Comparison of ENCODE assay signal across 22 cellular contexts in the genomic region with DNA sequence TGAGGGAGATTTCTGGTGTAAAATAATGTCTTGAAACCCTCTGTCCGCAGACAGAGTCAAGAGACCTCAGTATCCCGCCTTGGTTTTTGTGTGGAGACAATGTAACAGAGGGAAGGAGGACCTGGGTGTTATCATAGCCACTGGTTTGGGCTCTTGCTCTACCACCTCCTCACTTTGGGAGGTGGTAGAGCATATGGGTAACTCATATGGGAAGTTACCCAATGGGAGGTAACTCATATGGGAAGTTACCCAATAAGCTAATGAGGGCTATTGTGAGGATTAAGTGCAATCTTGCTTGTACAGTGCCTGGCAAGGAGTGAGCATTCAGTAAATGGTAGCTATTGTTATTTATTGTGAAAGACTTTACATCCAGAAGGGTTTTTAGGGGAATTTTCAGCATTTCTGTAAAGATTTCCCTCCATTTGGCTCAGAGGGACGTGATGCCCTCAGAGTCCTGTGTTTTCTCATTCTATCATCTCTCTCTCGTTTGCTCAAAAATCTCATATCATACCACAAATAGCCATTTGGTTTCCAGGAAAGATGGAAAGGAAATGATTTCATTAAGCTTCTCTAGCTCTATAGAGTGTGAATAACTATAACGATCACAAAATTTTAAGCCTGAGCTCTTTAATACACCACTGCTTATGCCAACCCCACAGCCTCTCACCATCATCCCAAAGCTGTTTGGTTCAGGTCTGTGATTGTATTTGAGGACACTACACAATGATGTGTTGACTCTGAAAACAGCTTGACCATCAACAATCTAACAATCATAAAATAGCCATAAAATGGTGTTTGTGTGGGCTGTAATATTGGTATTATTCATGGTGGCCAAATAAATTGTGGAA.
A peak's percentile ranks its signal among the peaks of the same experiment; 100 is the strongest.
DNase-seq lines count a peak whose midpoint lies in the region; ATAC-seq, FAIRE-seq and TF ChIP-seq lines count a peak whose summit lies in the region.
"Had no signal": no experiment of that assay in that cellular context is flagged by ENCODE, and none has a peak within 500 bp of the region (broad histone marks: within the 10 kb centered on the region; RNA-seq: fewer than 3 reads in every experiment).

No MANE protein-coding gene starts in this region.

- in situ Hi-C loops in K562 (cut with MboI): loop anchor here (25.0 kb wide), 1 partner anchor 973 kb away; the partner anchor contains the start of gene G6PC2

- no peaks in the 10 kb centered on the region for H3F3A ChIP-seq in GM23338 (replicated peaks; ENCODE audit: low read depth)

- H3K4me3 ChIP-seq in A673 (ENCODE audit: low read depth, low read length, poor library complexity, severe bottlenecking) (no peak overlapping the region), GM23338 (no peak overlapping the region), K562 (peak overlapping the region; percentile 67)
- no peak overlapping the region for H3K4me3 ChIP-seq in naive thymus-derived CD4-positive, alpha-beta T cell (ENCODE audit: low read length)
- H3K4me3 ChIP-seq: SK-N-MC had no signal

- no peaks in the 10 kb centered on the region for H3K36me3 Mint-ChIP-seq in GM23338 (ENCODE audit: low read depth)
- no peaks in the 10 kb centered on the region for H3K36me3 Mint-ChIP-seq in naive thymus-derived CD4-positive, alpha-beta T cell
- H3K36me3 Mint-ChIP-seq: IgD-negative memory B cell had no signal

- H4K20me1 ChIP-seq in GM23338 (replicated peaks; ENCODE audit: insufficient read depth) (no peaks in the 10 kb centered on the region), K562 (replicated peaks; ENCODE audit: control insufficient read depth, insufficient read depth, low read length) (peaks cover 22% of the 10 kb centered on the region)

- H3K9me1 ChIP-seq in K562 (ENCODE audit: control insufficient read depth, insufficient read depth, low read length): no peaks in the 10 kb centered on the region

- POLR2A ChIA-PET in A673 (lab: Charles Lee; ENCODE audit: low non-redundant PET) (no interaction called here), K562 (lab: Yijun Ruan, JAX) (interaction anchor here (0.6 to 8.2 kb wide), 20 partner anchors 9 to 383 kb away, joined by 3 to 94 read pairs (median 7); no protein-coding TSS in a partner anchor)
- POLR2A ChIA-PET in naive thymus-derived CD4-positive, alpha-beta T cell (lab: Charles Lee): no interaction called here

- H3K9me3 ChIP-seq in A673 (ENCODE audit: low read depth, low read length, poor library complexity, severe bottlenecking) (no peaks in the 10 kb centered on the region), K562 (replicated peaks; ENCODE audit: control insufficient read depth, insufficient read depth, low read depth, low read length) (no peaks in the 10 kb centered on the region)
- no peaks in the 10 kb centered on the region for H3K9me3 ChIP-seq in naive thymus-derived CD4-positive, alpha-beta T cell (ENCODE audit: control insufficient read depth in 2 of 3, low read length in 3 of 3)
- H3K9me3 ChIP-seq: BE2C had no signal

- no peaks in the 10 kb centered on the region for H3K27me3 ChIP-seq in A673 (replicated peaks; ENCODE audit: insufficient read depth, low read depth, low read length, poor library complexity)
- no peaks in the 10 kb centered on the region for H3K27me3 ChIP-seq in GM23338 (ENCODE audit: insufficient read depth)
- no peaks in the 10 kb centered on the region for H3K27me3 ChIP-seq in K562 (ENCODE audit: control insufficient read depth in 2 of 2, insufficient read depth in 2 of 2, low read length in 2 of 2)
- H3K27me3 ChIP-seq in naive thymus-derived CD4-positive, alpha-beta T cell (ENCODE audit: control insufficient read depth in 2 of 2, insufficient read depth in 2 of 2, low read length in 2 of 2): no peaks in the 10 kb centered on the region
- H3K27me3 ChIP-seq: BE2C had no signal

- TF ChIP-seq CTCF in A673 (conservative IDR thresholded peaks at IDR 0.05; ENCODE audit: low read depth, low read length) (no peak), GM23338 (conservative IDR thresholded peaks at IDR 0.05; ENCODE audit: low read depth in 2 of 2) (no peak), K562 (IDR thresholded peaks at IDR 0.05 in 2 of 3, conservative IDR thresholded peaks at IDR 0.05 in 1 of 3; ENCODE audit: insufficient read depth in 2 of 3, low read depth in 1 of 3, low read length in 3 of 3) (peak in 1 of 3 experiments; percentile 33; a peak in 1 of 6 replicates)

- peaks cover 3% of the 10 kb centered on the region for H3K27me3 Mint-ChIP-seq in GM23338 (ENCODE audit: insufficient read depth, low read depth, poor library complexity)
- H3K27me3 Mint-ChIP-seq in naive thymus-derived CD4-positive, alpha-beta T cell: peaks cover 14 to 31% (median 22%) of the 10 kb centered on the region in 5 donors

- no peak; the same call in 1 of the 2 replicates for TF ChIP-seq POLR2A in K562 (conservative IDR thresholded peaks at IDR 0.05)

- H3K4me1 Mint-ChIP-seq in GM23338: no peaks in the 10 kb centered on the region
- no peaks in the 10 kb centered on the region for H3K4me1 Mint-ChIP-seq in naive thymus-derived CD4-positive, alpha-beta T cell
- H3K4me1 Mint-ChIP-seq: IgD-negative memory B cell had no signal

- H3K27ac ChIP-seq in A673 (ENCODE audit: low read depth, low read length, poor library complexity, severe bottlenecking) (no peak overlapping the region), GM23338 (ENCODE audit: low read depth) (no peak overlapping the region), K562 (ENCODE audit: extremely low read depth, low read depth, low read length) (peak overlapping the region; percentile 77)
- H3K27ac ChIP-seq in naive thymus-derived CD4-positive, alpha-beta T cell (ENCODE audit: low read depth, low read length): no peak overlapping the region
- H3K27ac ChIP-seq: RWPE1, SK-N-MC had no signal

- H3K79me2 ChIP-seq in GM23338 (replicated peaks; ENCODE audit: insufficient read depth): no peaks in the 10 kb centered on the region
- peaks cover 78% of the 10 kb centered on the region for H3K79me2 ChIP-seq in K562 (ENCODE audit: control insufficient read depth, insufficient read depth, low read length)

- peaks cover 7% of the 10 kb centered on the region; the same call in 2 of the 3 replicates for H3K9me3 Mint-ChIP-seq in GM23338
- peaks cover 0 to 7% (median 0%) of the 10 kb centered on the region in 11 donors for H3K9me3 Mint-ChIP-seq in naive thymus-derived CD4-positive, alpha-beta T cell
- H3K9me3 Mint-ChIP-seq: HFFc6 had no signal

- no peaks in the 10 kb centered on the region for H3K36me3 ChIP-seq in A673 (ENCODE audit: insufficient read depth, low read length, poor library complexity, severe bottlenecking)
- no peaks in the 10 kb centered on the region for H3K36me3 ChIP-seq in GM23338 (ENCODE audit: insufficient read depth)
- H3K36me3 ChIP-seq in K562 (ENCODE audit: control insufficient read depth, insufficient read depth, low read length): peaks cover 57% of the 10 kb centered on the region
- no peaks in the 10 kb centered on the region for H3K36me3 ChIP-seq in naive thymus-derived CD4-positive, alpha-beta T cell (ENCODE audit: control insufficient read depth in 2 of 3, insufficient read depth in 3 of 3, low read length in 3 of 3)
- H3K36me3 ChIP-seq: BE2C had no signal

- H3K9ac ChIP-seq in K562 (ENCODE audit: insufficient read depth in 1 of 2, low read depth in 2 of 2, low read length in 2 of 2): peak overlapping the region; percentile 86 to 92

- H3K4me3 Mint-ChIP-seq in GM23338: no peak overlapping the region
- H3K4me3 Mint-ChIP-seq in naive thymus-derived CD4-positive, alpha-beta T cell: no peak overlapping the region
- H3K4me3 Mint-ChIP-seq: H9, HFFc6, IgD-negative memory B cell had no signal

- peak overlapping the region; percentile 57; the same call in 1 of the 2 replicates for H2AFZ ChIP-seq in GM23338
- no peak overlapping the region for H2AFZ ChIP-seq in K562 (ENCODE audit: low read depth, low read length)

- TF ChIP-seq EP300 in K562 (IDR thresholded peaks at IDR 0.05; ENCODE audit: low read length): no peak

- H3K9me2 ChIP-seq in GM23338 (ENCODE audit: insufficient read depth): peaks cover 4% of the 10 kb centered on the region; the same call in 1 of the 2 replicates

- ATAC-seq in GM23338 (no peak), K562 (peak; percentile 61), HG02623 (IDR thresholded peaks at IDR 0.05; ENCODE audit: unreplicated experiment) (no peak)
- ATAC-seq in naive thymus-derived CD4-positive, alpha-beta T cell: no peak

- DNase-seq in A673 (ENCODE audit: low spot score): peak; percentile 17
- DNase-seq in GM23338 (ENCODE audit: low spot score): no peak
- DNase-seq in NOMO-1 treated with dmso at 0.1 percent for 144 hours (lab: John Stamatoyannopoulos, UW; ENCODE audit: unreplicated experiment): peak; percentile 48
- peak in 2 of 4 experiments; percentile 43 to 65 for DNase-seq in K562 (ENCODE audit: extremely low read depth in 1 of 4, low spot score in 3 of 4)
- DNase-seq in cerebellum (ENCODE audit: low spot score): no peak
- DNase-seq in naive thymus-derived CD4-positive, alpha-beta T cell: no peak
- DNase-seq: BE2C, COR-L47, DMS79, H9, HFFc6, Karpas-422, NCI-H1105, NCI-H2029 treated with DMSO at 0.1 percent for 48 hours, NCI-H226, NCI-H510A treated with DMSO at 0.1 percent for 48 hours, SHP77 treated with DMSO at 0.1 percent for 48 hours had no signal

- BruUV-seq in A673 (replicated peaks; lab: Mats Ljungman, UMichigan) (no TSS peak), K562 (replicated peaks; lab: Mats Ljungman, UMichigan) (no TSS peak)

- TF ChIP-seq RAD21 in K562 (CRISPR knock-in tag; conservative IDR thresholded peaks at IDR 0.05 in 1 of 2, IDR thresholded peaks at IDR 0.05 in 1 of 2): peak; percentile 37 to 48

- no peak overlapping the region for H3K27ac Mint-ChIP-seq in GM23338
- no peak overlapping the region for H3K27ac Mint-ChIP-seq in naive thymus-derived CD4-positive, alpha-beta T cell
- H3K27ac Mint-ChIP-seq: H9, HFFc6, IgD-negative memory B cell had no signal

- CTCF ChIA-PET in A673 (lab: Charles Lee): no interaction called here
- CTCF ChIA-PET in K562 (lab: Yijun Ruan, JAX; ENCODE audit: low intra/inter-chr PET ratio): interaction anchor here (0.5 kb wide), 2 partner anchors 181 to 197 kb away, joined by 3 to 5 read pairs; no protein-coding TSS in a partner anchor
- CTCF ChIA-PET in naive thymus-derived CD4-positive, alpha-beta T cell (lab: Charles Lee): no interaction called here

- H3K4me2 ChIP-seq in GM23338 (no peak overlapping the region), K562 (ENCODE audit: insufficient read depth, low read length) (peak overlapping the region; percentile 97)

- intact Hi-C loops in A673 (cut with micrococcal nuclease; ENCODE audit: unreplicated experiment) (no loop called here), K562 (cut with micrococcal nuclease) (loop anchor here (1.0 to 10.0 kb wide), 3 partner anchors 179 to 1565 kb away; partner anchors contain the start of genes NOSTRIN and SCN9A)
- intact Hi-C loops in naive thymus-derived CD4-positive, alpha-beta T cell (cut with micrococcal nuclease): no loop called here

- no peak for FAIRE-seq in K562 (lab: Jason Lieb, UNC)
- FAIRE-seq: A204.1 had no signal

- no peaks in the 10 kb centered on the region for H3K4me1 ChIP-seq in A673 (ENCODE audit: insufficient read depth, low read length, poor library complexity, severe bottlenecking)
- no peaks in the 10 kb centered on the region for H3K4me1 ChIP-seq in GM23338 (ENCODE audit: insufficient read depth)
- H3K4me1 ChIP-seq in K562 (replicated peaks in 1 of 2; ENCODE audit: control insufficient read depth in 2 of 2, insufficient read depth in 2 of 2, low read length in 2 of 2): peaks cover 3 to 29% of the 10 kb centered on the region in 2 experiments; a peak in 3 of 5 replicates
- no peaks in the 10 kb centered on the region for H3K4me1 ChIP-seq in naive thymus-derived CD4-positive, alpha-beta T cell (ENCODE audit: control insufficient read depth in 2 of 2, insufficient read depth in 2 of 2, low read length in 2 of 2)
- H3K4me1 ChIP-seq: BE2C had no signal

- 0% methylated on average over 5 of the region's 5 CpGs for WGBS in K562 (ENCODE audit: insufficient coverage, low coverage, missing lambda C conversion rate)

Comparison
In these comparisons a context has a peak if more than half of its experiments do, and no peak if none do; other contexts are left out.
1. DNase-seq: peak in A673 (single experiment) and NOMO-1 treated with dmso at 0.1 percent for 144 hours (single experiment); none in GM23338 (single experiment), cerebellum (single experiment) and naive thymus-derived CD4-positive, alpha-beta T cell (0 of 9).